Comparison of ENCODE assay signal across 29 cellular contexts in genomic region chr2:196108604-196109003, GRCh38.
"Had no signal": no experiment of that assay in that cellular context is flagged by ENCODE, and none has a peak within 500 bp of the region (broad histone marks: within the 10 kb centered on the region; RNA-seq: fewer than 3 reads in every experiment).

No MANE protein-coding gene starts in this region.

- ATAC-seq: foreskin keratinocyte; gastroesophageal sphincter; heart left ventricle; left lobe of liver; mucosa of descending colon; natural killer cell treated with Interleukin-12 subunit alpha and Interleukin-12 subunit beta and Interleukin-15 and Interleukin-18, amount 100 ng/mL, for 72 hours; pancreas; right lobe of liver had no signal

- H3K9me3 ChIP-seq: colonic mucosa, esophagus muscularis mucosa, gastroesophageal sphincter, heart left ventricle, mucosa of descending colon, neutrophil, pancreas, right lobe of liver, stomach, thyroid gland, upper lobe of left lung had no signal

- H3K36me3 ChIP-seq: colonic mucosa, esophagus muscularis mucosa, gastroesophageal sphincter, heart left ventricle, neutrophil, pancreas, right lobe of liver, stomach, thyroid gland, upper lobe of left lung had no signal

- DNase-seq: colonic mucosa; dermis blood vessel endothelial cell; effector memory CD4-positive, alpha-beta T cell; foreskin keratinocyte; heart left ventricle; kidney; mesenchymal stem cell; mucosa of descending colon; naive B cell; pancreas; right lobe of liver; small intestine; stimulated activated CD4-positive, alpha-beta T cell treated with anti-CD3 and anti-CD28 coated beads, Interleukin-15, amount 100 ng/mL, for 24 hours; stimulated activated CD4-positive, alpha-beta T cell treated with anti-CD3 and anti-CD28 coated beads, Interleukin-2, amount 100 ng/mL, for 48 hours; stimulated activated naive CD4-positive, alpha-beta T cell treated with Interleukin-2 at 50 U/mL for 16 hours; stomach; thyroid gland; upper lobe of left lung had no signal

- FAIRE-seq: endothelial cell of umbilical vein, kidney, pancreas, small intestine, urothelium cell line had no signal

- H3K9me3 Mint-ChIP-seq: mesothelial cell of epicardium; naive B cell; natural killer cell treated with Interleukin-12 subunit alpha and Interleukin-12 subunit beta and Interleukin-15 and Interleukin-18, amount 100 ng/mL, for 72 hours; neural crest cell had no signal

- H3K27me3 ChIP-seq: colonic mucosa, esophagus muscularis mucosa, foreskin keratinocyte, gastroesophageal sphincter, heart left ventricle, hepatocyte, neutrophil, pancreas, right lobe of liver, stomach, thyroid gland, upper lobe of left lung had no signal

- H3K36me3 Mint-ChIP-seq: mesothelial cell of epicardium; naive B cell; natural killer cell treated with Interleukin-12 subunit alpha and Interleukin-12 subunit beta and Interleukin-15 and Interleukin-18, amount 100 ng/mL, for 72 hours had no signal

- H3K27me3 Mint-ChIP-seq: naive B cell; natural killer cell treated with Interleukin-12 subunit alpha and Interleukin-12 subunit beta and Interleukin-15 and Interleukin-18, amount 100 ng/mL, for 72 hours had no signal

- H3K4me3 ChIP-seq: colonic mucosa, esophagus muscularis mucosa, gastroesophageal sphincter, heart left ventricle, hepatocyte, lung, mucosa of descending colon, pancreas, right lobe of liver, stomach, thyroid gland, upper lobe of left lung had no signal

- H3K27ac Mint-ChIP-seq: mesothelial cell of epicardium; natural killer cell treated with Interleukin-12 subunit alpha and Interleukin-12 subunit beta and Interleukin-15 and Interleukin-18, amount 100 ng/mL, for 72 hours had no signal

- H3K4me1 ChIP-seq: colonic mucosa, esophagus muscularis mucosa, gastroesophageal sphincter, pancreas, right lobe of liver, thyroid gland had no signal

- H3K27ac ChIP-seq: colonic mucosa, esophagus muscularis mucosa, foreskin keratinocyte, gastroesophageal sphincter, heart left ventricle, hepatocyte, neutrophil, pancreas, right lobe of liver, stomach, thyroid gland, upper lobe of left lung had no signal

- H3K4me3 Mint-ChIP-seq: mesothelial cell of epicardium; naive B cell; natural killer cell treated with Interleukin-12 subunit alpha and Interleukin-12 subunit beta and Interleukin-15 and Interleukin-18, amount 100 ng/mL, for 72 hours; neural crest cell had no signal
